8 cellular contexts compared by ENCODE assay signal in the genomic region with DNA sequence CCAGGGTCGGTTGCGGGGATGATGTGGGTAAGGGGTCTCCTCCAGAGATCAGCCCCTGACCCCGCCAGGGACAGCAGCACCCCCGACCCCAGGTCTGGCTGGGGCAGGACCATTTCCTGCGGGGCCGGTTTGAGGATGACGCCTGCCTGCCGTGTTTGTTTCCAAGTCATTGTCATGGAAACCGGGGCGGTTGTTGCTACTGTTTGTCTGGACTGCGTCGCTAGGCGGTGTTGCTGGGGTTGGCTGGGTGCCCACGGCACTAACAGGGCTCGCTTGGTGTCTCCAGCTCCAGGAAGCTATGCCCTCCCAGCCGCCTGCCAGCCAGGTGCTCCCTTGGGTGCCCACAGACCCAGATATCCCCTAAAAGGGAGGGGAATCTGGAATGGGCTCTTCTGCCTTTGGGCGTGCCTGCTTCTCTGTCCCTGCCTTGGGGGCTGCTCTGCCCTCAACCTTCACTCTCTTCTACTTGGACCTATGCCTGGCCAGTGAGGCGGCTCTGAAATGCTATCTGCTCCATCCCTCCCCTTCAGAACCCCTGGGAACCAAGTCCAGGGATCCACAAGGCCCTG. TPM values are rescaled to one million over a fixed set of nuclear protein-coding genes. Genes with fewer than 3 reads are reported as not detected.
A peak's percentile ranks its signal among the peaks of the same experiment; 100 is the strongest.
DNase-seq lines count a peak whose midpoint lies in the region; ATAC-seq and TF ChIP-seq lines count a peak whose summit lies in the region.

No MANE protein-coding gene starts in this region.

- H3K4me3 Mint-ChIP-seq in dendritic cell treated with granulocyte-macrophage colony-stimulating factor and Interleukin-4, amounts not matched to agents 40 ng/mL and 50 ng/mL, for 4 days = peak overlapping the region; percentile 85

- H3K4me3 ChIP-seq in liver (ENCODE audit: low read depth in 1 of 3, low read length in 3 of 3) = no peak overlapping the region

- peak; percentile 19 to 26 for TF ChIP-seq RAD21 in liver (IDR thresholded peaks at IDR 0.05)

- peak; percentile 98 for DNase-seq in 8988T
- peak; percentile 56 for DNase-seq in NCI-H524 treated with DMSO at 0.1 percent for 48 hours (lab: John Stamatoyannopoulos, UW)
- peak; percentile 88 to 89 for DNase-seq in activated CD4-positive, alpha-beta T cell treated with anti-CD3 and anti-CD28 coated beads, Interleukin-2, amount 50 U/mL, for 4 hours
- peak; percentile 81 for DNase-seq in stimulated activated CD4-positive, alpha-beta T cell treated with anti-CD3 and anti-CD28 coated beads, Interleukin-4, amount 100 ng/mL, for 1 hour

- peak; percentile 11 for TF ChIP-seq CTCF in liver (IDR thresholded peaks at IDR 0.05; ENCODE audit: low read depth, low read length, missing input control)

- peaks cover 78% of the 10 kb centered on the region for H3K4me1 Mint-ChIP-seq in dendritic cell treated with granulocyte-macrophage colony-stimulating factor and Interleukin-4, amounts not matched to agents 40 ng/mL and 50 ng/mL, for 4 days (ENCODE audit: low read depth)

- H3K27me3 Mint-ChIP-seq in dendritic cell treated with granulocyte-macrophage colony-stimulating factor and Interleukin-4, amounts not matched to agents 40 ng/mL and 50 ng/mL, for 4 days = peaks cover 69% of the 10 kb centered on the region

- peak overlapping the region; percentile 52 to 85 for H3K27ac ChIP-seq in liver (ENCODE audit: low read depth in 1 of 2, low read length in 2 of 2)

- intact Hi-C loops in dendritic cell treated with granulocyte-macrophage colony-stimulating factor and Interleukin-4, amounts not matched to agents 40 ng/mL and 50 ng/mL, for 4 days (cut with micrococcal nuclease) = loop anchor here (1.0 kb wide), 1 partner anchor 8 kb away; no protein-coding TSS in a partner anchor

- H3K9me3 Mint-ChIP-seq in dendritic cell treated with granulocyte-macrophage colony-stimulating factor and Interleukin-4, amounts not matched to agents 40 ng/mL and 50 ng/mL, for 4 days = peaks cover 8% of the 10 kb centered on the region

- peaks cover 15 to 32% (median 17%) of the 10 kb centered on the region in 4 donors for H3K4me1 ChIP-seq in liver (ENCODE audit: control insufficient read depth in 4 of 4, insufficient read depth in 4 of 4, low read length in 3 of 4)

- peaks cover 6% of the 10 kb centered on the region for H3K36me3 Mint-ChIP-seq in dendritic cell treated with granulocyte-macrophage colony-stimulating factor and Interleukin-4, amounts not matched to agents 40 ng/mL and 50 ng/mL, for 4 days (ENCODE audit: low read depth)

- H3K27ac Mint-ChIP-seq in dendritic cell treated with granulocyte-macrophage colony-stimulating factor and Interleukin-4, amounts not matched to agents 40 ng/mL and 50 ng/mL, for 4 days = peak overlapping the region; percentile 100

- H3K27me3 ChIP-seq in liver (ENCODE audit: control insufficient read depth in 4 of 4, insufficient read depth in 4 of 4, low read length in 3 of 4) = no peaks in the 10 kb centered on the region

- ATAC-seq in GM18867 (IDR thresholded peaks at IDR 0.05; ENCODE audit: unreplicated experiment) = peak; percentile 53
- ATAC-seq in HG03460 (IDR thresholded peaks at IDR 0.05; ENCODE audit: unreplicated experiment) = peak; percentile 61

- peaks cover 0 to 1% (median 0%) of the 10 kb centered on the region in 4 donors for H3K36me3 ChIP-seq in liver (ENCODE audit: control insufficient read depth in 4 of 4, insufficient read depth in 3 of 4, low read depth in 1 of 4, low read length in 3 of 4)

- H3K9me3 ChIP-seq in liver (ENCODE audit: control insufficient read depth in 4 of 4, low read length in 3 of 4) = no peaks in the 10 kb centered on the region

- 3% methylated on average over 18 of the region's 18 CpGs for WGBS in liver

- H3K9ac ChIP-seq in liver (ENCODE audit: low read depth in 1 of 2, low read length in 2 of 2) = no peak overlapping the region

TF ChIP-seq in liver, 16 proteins besides CTCF, POLR2A, EP300 and RAD21:
- TF ChIP-seq TAF1 (conservative IDR thresholded peaks at IDR 0.05) (no peak), NR2F2 (IDR thresholded peaks at IDR 0.05) (peak; percentile 73), JUND (IDR thresholded peaks at IDR 0.05) (no peak), HNF4A (conservative IDR thresholded peaks at IDR 0.05) (peak in 1 of 2 donors; percentile 27), FOXA2 (IDR thresholded peaks at IDR 0.05) (no peak), HNF4G (IDR thresholded peaks at IDR 0.05) (no peak), SP1 (IDR thresholded peaks at IDR 0.05) (peak; percentile 59), FOXA1 (IDR thresholded peaks at IDR 0.05) (peak; percentile 12), EGR1 (IDR thresholded peaks at IDR 0.05; ENCODE audit: low read depth in 2 of 2) (no peak), YY1 (IDR thresholded peaks at IDR 0.05) (no peak), RXRA (IDR thresholded peaks at IDR 0.05) (peak in 1 of 2 donors; percentile 39), GABPA (IDR thresholded peaks at IDR 0.05 in 1 of 2, conservative IDR thresholded peaks at IDR 0.05 in 1 of 2) (peak in 1 of 2 donors; percentile 38)
- TF ChIP-seq, protein P1, sequence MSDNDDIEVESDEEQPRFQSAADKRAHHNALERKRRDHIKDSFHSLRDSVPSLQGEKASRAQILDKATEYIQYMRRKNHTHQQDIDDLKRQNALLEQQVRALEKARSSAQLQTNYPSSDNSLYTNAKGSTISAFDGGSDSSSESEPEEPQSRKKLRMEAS (IDR thresholded peaks at IDR 0.05) = no peak
- TF ChIP-seq, protein P2, sequence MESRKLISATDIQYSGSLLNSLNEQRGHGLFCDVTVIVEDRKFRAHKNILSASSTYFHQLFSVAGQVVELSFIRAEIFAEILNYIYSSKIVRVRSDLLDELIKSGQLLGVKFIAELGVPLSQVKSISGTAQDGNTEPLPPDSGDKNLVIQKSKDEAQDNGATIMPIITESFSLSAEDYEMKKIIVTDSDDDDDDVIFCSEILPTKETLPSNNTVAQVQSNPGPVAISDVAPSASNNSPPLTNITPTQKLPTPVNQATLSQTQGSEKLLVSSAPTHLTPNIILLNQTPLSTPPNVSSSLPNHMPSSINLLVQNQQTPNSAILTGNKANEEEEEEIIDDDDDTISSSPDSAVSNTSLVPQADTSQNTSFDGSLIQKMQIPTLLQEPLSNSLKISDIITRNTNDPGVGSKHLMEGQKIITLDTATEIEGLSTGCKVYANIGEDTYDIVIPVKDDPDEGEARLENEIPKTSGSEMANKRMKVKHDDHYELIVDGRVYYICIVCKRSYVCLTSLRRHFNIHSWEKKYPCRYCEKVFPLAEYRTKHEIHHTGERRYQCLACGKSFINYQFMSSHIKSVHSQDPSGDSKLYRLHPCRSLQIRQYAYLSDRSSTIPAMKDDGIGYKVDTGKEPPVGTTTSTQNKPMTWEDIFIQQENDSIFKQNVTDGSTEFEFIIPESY (IDR thresholded peaks at IDR 0.05) = no peak
- TF ChIP-seq, protein P3, sequence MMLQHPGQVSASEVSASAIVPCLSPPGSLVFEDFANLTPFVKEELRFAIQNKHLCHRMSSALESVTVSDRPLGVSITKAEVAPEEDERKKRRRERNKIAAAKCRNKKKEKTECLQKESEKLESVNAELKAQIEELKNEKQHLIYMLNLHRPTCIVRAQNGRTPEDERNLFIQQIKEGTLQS (IDR thresholded peaks at IDR 0.05) = no peak
- TF ChIP-seq, protein P4, sequence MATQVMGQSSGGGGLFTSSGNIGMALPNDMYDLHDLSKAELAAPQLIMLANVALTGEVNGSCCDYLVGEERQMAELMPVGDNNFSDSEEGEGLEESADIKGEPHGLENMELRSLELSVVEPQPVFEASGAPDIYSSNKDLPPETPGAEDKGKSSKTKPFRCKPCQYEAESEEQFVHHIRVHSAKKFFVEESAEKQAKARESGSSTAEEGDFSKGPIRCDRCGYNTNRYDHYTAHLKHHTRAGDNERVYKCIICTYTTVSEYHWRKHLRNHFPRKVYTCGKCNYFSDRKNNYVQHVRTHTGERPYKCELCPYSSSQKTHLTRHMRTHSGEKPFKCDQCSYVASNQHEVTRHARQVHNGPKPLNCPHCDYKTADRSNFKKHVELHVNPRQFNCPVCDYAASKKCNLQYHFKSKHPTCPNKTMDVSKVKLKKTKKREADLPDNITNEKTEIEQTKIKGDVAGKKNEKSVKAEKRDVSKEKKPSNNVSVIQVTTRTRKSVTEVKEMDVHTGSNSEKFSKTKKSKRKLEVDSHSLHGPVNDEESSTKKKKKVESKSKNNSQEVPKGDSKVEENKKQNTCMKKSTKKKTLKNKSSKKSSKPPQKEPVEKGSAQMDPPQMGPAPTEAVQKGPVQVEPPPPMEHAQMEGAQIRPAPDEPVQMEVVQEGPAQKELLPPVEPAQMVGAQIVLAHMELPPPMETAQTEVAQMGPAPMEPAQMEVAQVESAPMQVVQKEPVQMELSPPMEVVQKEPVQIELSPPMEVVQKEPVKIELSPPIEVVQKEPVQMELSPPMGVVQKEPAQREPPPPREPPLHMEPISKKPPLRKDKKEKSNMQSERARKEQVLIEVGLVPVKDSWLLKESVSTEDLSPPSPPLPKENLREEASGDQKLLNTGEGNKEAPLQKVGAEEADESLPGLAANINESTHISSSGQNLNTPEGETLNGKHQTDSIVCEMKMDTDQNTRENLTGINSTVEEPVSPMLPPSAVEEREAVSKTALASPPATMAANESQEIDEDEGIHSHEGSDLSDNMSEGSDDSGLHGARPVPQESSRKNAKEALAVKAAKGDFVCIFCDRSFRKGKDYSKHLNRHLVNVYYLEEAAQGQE (IDR thresholded peaks at IDR 0.05) = peak; percentile 55

RNA-seq across cellular contexts. Expression of a gene that starts 4.7 kb away (rescaled TPM):
- 1 to 10 TPM; 1.4 to 1.8 TPM for total RNA-seq in liver
- 10 to 100 TPM in 1 of 2 donors, 1 to 10 TPM in 1; 6.0 to 11.4 TPM for polyA plus RNA-seq in liver

RNA-seq across cellular contexts. Expression of a gene that starts 7.3 kb away (rescaled TPM):
- 10 to 100 TPM in 1 of 2 donors, 1 to 10 TPM in 1; 4.3 to 10.9 TPM for total RNA-seq in liver
- 10 to 100 TPM; 30.6 to 40.0 TPM for polyA plus RNA-seq in liver

RNA-seq across cellular contexts. Expression of a gene that starts 9.1 kb away (rescaled TPM):
- total RNA-seq in liver = 1 to 10 TPM; 2.2 to 7.5 TPM
- 1 to 10 TPM in 1 of 2 donors, under 1 TPM in 1; 0.97 to 4.2 TPM for polyA plus RNA-seq in liver

RNA-seq across cellular contexts. Expression of a gene that starts 44.4 kb away (rescaled TPM):
- total RNA-seq in liver = under 1 TPM; 0.33 to 0.37 TPM
- polyA plus RNA-seq in liver = 1 to 10 TPM in 1 of 2 donors, not detected in 1; 1.5 TPM
